ENCODE assay signal across 8 cellular contexts in the genomic region with DNA sequence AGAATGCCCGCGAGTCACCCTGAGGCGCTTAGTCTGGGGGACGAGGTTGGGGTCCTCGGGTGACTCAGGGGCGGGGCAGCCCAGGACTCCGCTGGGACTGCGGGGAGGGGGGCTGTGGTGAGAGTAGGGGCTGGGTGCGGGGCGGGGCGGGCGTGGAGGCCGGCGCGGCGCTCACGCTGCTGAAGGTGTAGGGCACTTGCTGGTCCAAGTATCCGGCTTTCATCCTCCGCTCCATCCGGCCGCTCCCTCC. TPM values are rescaled to one million over a fixed set of nuclear protein-coding genes. Genes with fewer than 3 reads are reported as not detected.
DNase-seq lines count a peak whose midpoint lies in the region; ATAC-seq and TF ChIP-seq lines count a peak whose summit lies in the region.

No MANE protein-coding gene starts in this region.

- H3K27ac ChIP-seq in DND-41 (ENCODE audit: low read length) (no peak overlapping the region), HUES6 (ENCODE audit: low read depth, low read length) (peak overlapping the region; percentile 94; the same call in 1 of the 2 replicates), hepatocyte (peak overlapping the region; percentile 72)

- peaks cover 5% of the 10 kb centered on the region for H3K27me3 ChIP-seq in DND-41 (ENCODE audit: insufficient read depth, low read length, poor library complexity)
- no peaks in the 10 kb centered on the region; the same call in 1 of the 2 replicates for H3K27me3 ChIP-seq in HUES6 (ENCODE audit: control insufficient read depth, insufficient read depth, low read length)
- H3K27me3 ChIP-seq in hepatocyte = peaks cover 26% of the 10 kb centered on the region

- H2AFZ ChIP-seq in DND-41 (ENCODE audit: low read depth, low read length) (peak overlapping the region; percentile 78), hepatocyte (peak overlapping the region; percentile 43)

- 2% methylated on average over 5 of the region's 21 CpGs for whole genome bisulfite sequencing in hepatocyte (ENCODE audit: low lambda C conversion rate, missing lambda C conversion rate)

- no peaks in the 10 kb centered on the region for H3K9me3 ChIP-seq in DND-41 (ENCODE audit: insufficient read depth, low read length, severe bottlenecking)
- H3K9me3 ChIP-seq in HUES6 (ENCODE audit: control insufficient read depth, insufficient read depth, low read depth, low read length) = no peaks in the 10 kb centered on the region
- H3K9me3 ChIP-seq in hepatocyte (ENCODE audit: low read depth) = no peaks in the 10 kb centered on the region

- DNase-seq in DND-41 (peak; percentile 31), hepatocyte (ENCODE audit: low spot score) (no peak), OCI-M2 (lab: John Stamatoyannopoulos, UW; ENCODE audit: unreplicated experiment) (no peak), OCI-M1 (lab: John Stamatoyannopoulos, UW) (no peak), HCEC 1CT (no peak)
- peak; percentile 29 for DNase-seq in activated naive CD4-positive, alpha-beta T cell treated with anti-CD3 and anti-CD28 coated beads, Interleukin-2, amount 50 U/mL, for 16 hours
- DNase-seq in stimulated activated CD4-positive, alpha-beta T cell treated with anti-CD3 and anti-CD28 coated beads, Interleukin-4, amount 100 ng/mL, for 24 hours = peak; percentile 13

- no peaks in the 10 kb centered on the region for H3K9me2 ChIP-seq in hepatocyte (replicated peaks; ENCODE audit: insufficient read depth)

- no peak for ATAC-seq in DND-41 (ENCODE audit: insufficient read depth, low read depth)

- H3K9ac ChIP-seq in DND-41 (ENCODE audit: low read depth, low read length) (peak overlapping the region; percentile 75), HUES6 (ENCODE audit: low read length) (peak overlapping the region; percentile 98)

- H3K36me3 ChIP-seq in DND-41 (ENCODE audit: insufficient read depth, low read length) = no peaks in the 10 kb centered on the region
- peaks cover 6% of the 10 kb centered on the region; the same call in 1 of the 2 replicates for H3K36me3 ChIP-seq in HUES6 (ENCODE audit: control insufficient read depth, insufficient read depth, low read length)
- H3K36me3 ChIP-seq in hepatocyte (replicated peaks; ENCODE audit: insufficient read depth, low read depth) = no peaks in the 10 kb centered on the region

- H3K4me1 ChIP-seq in DND-41 (ENCODE audit: insufficient read depth, low read length) (peaks cover 24% of the 10 kb centered on the region), HUES6 (ENCODE audit: control insufficient read depth, insufficient read depth, low read length) (peaks cover 66% of the 10 kb centered on the region), hepatocyte (ENCODE audit: insufficient read depth) (peaks cover 15% of the 10 kb centered on the region)

- H3K4me3 ChIP-seq in DND-41 (ENCODE audit: low read depth in 1 of 2, low read length in 2 of 2) (peak overlapping the region; percentile 24 to 61; a peak in 3 of 4 replicates), HUES6 (ENCODE audit: low read depth, low read length) (peak overlapping the region; percentile 84), hepatocyte (peak overlapping the region; percentile 59)

- H3K4me2 ChIP-seq in DND-41 (ENCODE audit: insufficient read depth, low read length) (peak overlapping the region; percentile 94), hepatocyte (peak overlapping the region; percentile 99)

- H4K20me1 ChIP-seq in DND-41 (ENCODE audit: insufficient read depth, low read length) (no peaks in the 10 kb centered on the region), hepatocyte (ENCODE audit: insufficient read depth, poor library complexity, severe bottlenecking) (no peaks in the 10 kb centered on the region)

- H3K79me2 ChIP-seq in DND-41 (ENCODE audit: insufficient read depth, low read length) = no peaks in the 10 kb centered on the region
- no peaks in the 10 kb centered on the region for H3K79me2 ChIP-seq in hepatocyte

- no peak for TF ChIP-seq CTCF in DND-41 (IDR thresholded peaks at IDR 0.05; ENCODE audit: borderline replicate concordance, extremely low read depth, low read length, poor library complexity, severe bottlenecking)
- no peak for TF ChIP-seq CTCF in hepatocyte (IDR thresholded peaks at IDR 0.05; ENCODE audit: poor library complexity)

RNA-seq across cellular contexts. Expression of a gene that starts 0.8 kb away (rescaled TPM):
- 10.7 and 12.8 TPM in 2 replicates for total RNA-seq in hepatocyte
- polyA plus RNA-seq in hepatocyte = 11.1 and 14.8 TPM in 2 replicates

Comparison
In these comparisons a context has a peak if more than half of its experiments do, and no peak if none do; other contexts are left out.
1. DNase-seq: peak in DND-41 (single experiment), activated naive CD4-positive, alpha-beta T cell treated with anti-CD3 and anti-CD28 coated beads, Interleukin-2, amount 50 U/mL, for 16 hours (single experiment) and stimulated activated CD4-positive, alpha-beta T cell treated with anti-CD3 and anti-CD28 coated beads, Interleukin-4, amount 100 ng/mL, for 24 hours (single experiment); none in hepatocyte (single experiment), OCI-M2 (single experiment), OCI-M1 (single experiment) and HCEC 1CT (single experiment).
2. Peak in every context shown above with its lines, with median percentiles within 50 percentile points of each other: H3K4me3 ChIP-seq.